In genomic region chr17:17859909-17860760, GRCh38 we compare ENCODE assay signal across 9 cellular contexts. TPM values are rescaled to one million over a fixed set of nuclear protein-coding genes. Genes with fewer than 3 reads are reported as not detected.
DNase-seq lines count a peak whose midpoint lies in the region; ATAC-seq, FAIRE-seq and TF ChIP-seq lines count a peak whose summit lies in the region.
"Had no signal": no experiment of that assay in that cellular context is flagged by ENCODE, and none has a peak within 500 bp of the region (broad histone marks: within the 10 kb centered on the region; RNA-seq: fewer than 3 reads in every experiment).

No MANE protein-coding gene starts in this region.

- H3K27ac ChIP-seq in Karpas-422 (ENCODE audit: low read length) (no peak overlapping the region), K562 (ENCODE audit: extremely low read depth, low read depth, low read length) (no peak overlapping the region)

- no peaks in the 10 kb centered on the region for H3K9me1 ChIP-seq in K562 (ENCODE audit: control insufficient read depth, insufficient read depth, low read length)

- TF ChIP-seq EP300 in K562 (IDR thresholded peaks at IDR 0.05; ENCODE audit: low read length), result no peak

- H3K4me3 ChIP-seq in Karpas-422 (ENCODE audit: low read length), result no peak overlapping the region
- H3K4me3 ChIP-seq in K562, result no peak overlapping the region

- no TSS peak for BruUV-seq in K562 (replicated peaks; lab: Mats Ljungman, UMichigan)

- no peaks in the 10 kb centered on the region for H4K20me1 ChIP-seq in Karpas-422 (ENCODE audit: insufficient read depth, low read depth, low read length)
- H4K20me1 ChIP-seq in K562 (replicated peaks; ENCODE audit: control insufficient read depth, insufficient read depth, low read length), result no peaks in the 10 kb centered on the region

- H3K9me3 ChIP-seq in Karpas-422 (ENCODE audit: low read length), result no peaks in the 10 kb centered on the region
- no peaks in the 10 kb centered on the region for H3K9me3 ChIP-seq in K562 (replicated peaks; ENCODE audit: control insufficient read depth, insufficient read depth, low read depth, low read length)

- H3K36me3 ChIP-seq in Karpas-422 (ENCODE audit: insufficient read depth, low read length), result no peaks in the 10 kb centered on the region
- no peaks in the 10 kb centered on the region for H3K36me3 ChIP-seq in K562 (ENCODE audit: control insufficient read depth, insufficient read depth, low read length)

- POLR2A ChIA-PET in K562 (lab: Yijun Ruan, JAX), result interaction anchor here (0.5 to 1.0 kb wide), 5 partner anchors 15 to 98 kb away, joined by 3 to 6 read pairs (median 4); no protein-coding TSS in a partner anchor

- 26% methylated on average over 5 of the region's 9 CpGs for WGBS in K562 (ENCODE audit: insufficient coverage, low coverage, missing lambda C conversion rate)

- intact Hi-C loops in K562 (cut with micrococcal nuclease), result loop anchor here (1.0 to 2.0 kb wide), 2 partner anchors 48 to 179 kb away; partner anchors contain the start of gene RAI1

- CTCF ChIA-PET in K562 (lab: Yijun Ruan, JAX; ENCODE audit: low intra/inter-chr PET ratio), result interaction anchor here (0.6 to 3.0 kb wide), 3 partner anchors 48 to 178 kb away, joined by 3 to 24 read pairs (median 7); no protein-coding TSS in a partner anchor

- H3K27me3 ChIP-seq in Karpas-422 (ENCODE audit: low read length) (no peaks in the 10 kb centered on the region), K562 (ENCODE audit: control insufficient read depth in 2 of 2, insufficient read depth in 2 of 2, low read length in 2 of 2) (no peaks in the 10 kb centered on the region)

- H3K9me2 ChIP-seq in Karpas-422 (replicated peaks; ENCODE audit: insufficient read depth, low read length), result no peaks in the 10 kb centered on the region

- peak; percentile 90 to 96 for TF ChIP-seq RAD21 in K562 (CRISPR knock-in tag; conservative IDR thresholded peaks at IDR 0.05 in 1 of 2, IDR thresholded peaks at IDR 0.05 in 1 of 2)

- peak; percentile 96 for ATAC-seq in K562
- no peak for ATAC-seq in GM18873 (IDR thresholded peaks at IDR 0.05; ENCODE audit: low FRiP score, unreplicated experiment)

- H3K9ac ChIP-seq in Karpas-422 (ENCODE audit: low read length) (no peak overlapping the region), K562 (ENCODE audit: insufficient read depth in 1 of 2, low read depth in 2 of 2, low read length in 2 of 2) (no peak overlapping the region)

- peak; percentile 83 for FAIRE-seq in K562 (lab: Jason Lieb, UNC)
- FAIRE-seq: G401.6 had no signal

- H3K4me1 ChIP-seq in Karpas-422 (ENCODE audit: low read length) (no peaks in the 10 kb centered on the region), K562 (replicated peaks in 1 of 2; ENCODE audit: control insufficient read depth in 2 of 2, insufficient read depth in 2 of 2, low read length in 2 of 2) (peaks cover 0 to 5% of the 10 kb centered on the region in 2 experiments; a peak in 2 of 5 replicates)

- TF ChIP-seq POLR2A in K562 (conservative IDR thresholded peaks at IDR 0.05), result no peak

- peak; percentile 83 to 87 (median 85) for TF ChIP-seq CTCF in K562 (IDR thresholded peaks at IDR 0.05 in 2 of 3, conservative IDR thresholded peaks at IDR 0.05 in 1 of 3; ENCODE audit: insufficient read depth in 2 of 3, low read depth in 1 of 3, low read length in 3 of 3)

- no peaks in the 10 kb centered on the region for H3K79me2 ChIP-seq in Karpas-422 (ENCODE audit: low read length)
- H3K79me2 ChIP-seq in K562 (ENCODE audit: control insufficient read depth, insufficient read depth, low read length), result no peaks in the 10 kb centered on the region

- H2AFZ ChIP-seq in Karpas-422 (ENCODE audit: low read length) (no peak overlapping the region), K562 (ENCODE audit: low read depth, low read length) (no peak overlapping the region)

- in situ Hi-C loops in K562 (cut with MboI), result loop anchor here (5.0 kb wide), 2 partner anchors 43 to 183 kb away; no protein-coding TSS in a partner anchor

- H3K4me2 ChIP-seq in Karpas-422 (ENCODE audit: low read depth, low read length, poor library complexity, severe bottlenecking) (no peak overlapping the region), K562 (ENCODE audit: insufficient read depth, low read length) (no peak overlapping the region)

- DNase-seq in NCI-H187 treated with DMSO at 0.1 percent for 48 hours (lab: John Stamatoyannopoulos, UW) (peak; percentile 10), NCI-H187 (lab: John Stamatoyannopoulos, UW) (no peak), Karpas-422 (peak; percentile 84), T1000 (lab: John Stamatoyannopoulos, UW) (peak; percentile 45), K562 (ENCODE audit: extremely low read depth in 1 of 4, low spot score in 3 of 4) (peak; percentile 65 to 77 (median 75)), iPS-NIHi7 (ENCODE audit: extremely low spot score) (peak; percentile 89)
- peak; percentile 39 to 49 for DNase-seq in stimulated activated CD4-positive, alpha-beta T cell treated with anti-CD3 and anti-CD28 coated beads, Interleukin-15, amount 100 ng/mL, for 1 hour (ENCODE audit: low read depth in 1 of 2, low spot score in 1 of 2)

TF ChIP-seq in K562, 482 proteins besides CTCF, POLR2A, EP300 and RAD21 (continues in another document):
- TF ChIP-seq GATAD2A (IDR thresholded peaks at IDR 0.05) (0 out of 2 replicates have a peak, but pooled peaks have one; percentile 36), ARID2 (IDR thresholded peaks at IDR 0.05) (peak; percentile 80), ZNF696 (CRISPR knock-in tag; conservative IDR thresholded peaks at IDR 0.05) (no peak), ZNF384 (IDR thresholded peaks at IDR 0.05; ENCODE audit: low read depth, low read length) (peak; percentile 13; the same call in 1 of the 2 replicates), STAG1 (CRISPR knock-in tag; IDR thresholded peaks at IDR 0.05; ENCODE audit: borderline replicate concordance) (peak; percentile 74; the same call in 1 of the 2 replicates), RCOR1 (IDR thresholded peaks at IDR 0.05; ENCODE audit: borderline replicate concordance in 1 of 2, low read depth in 2 of 2, low read length in 2 of 2) (peak in 1 of 2 experiments; percentile 44; a peak in 1 of 4 replicates), JUN (IDR thresholded peaks at IDR 0.05; ENCODE audit: borderline replicate concordance, low read depth, low read length) (peak; percentile 33; the same call in 1 of the 2 replicates), JUN (CRISPR knock-in tag; IDR thresholded peaks at IDR 0.05; ENCODE audit: borderline replicate concordance) (no peak), SP1 (CRISPR knock-in tag; IDR thresholded peaks at IDR 0.05) (peak; percentile 49; the same call in 1 of the 2 replicates), RBM34 (IDR thresholded peaks at IDR 0.05; ENCODE audit: borderline replicate concordance, insufficient read depth, low read length) (no peak), TFAP4 (CRISPR knock-in tag; IDR thresholded peaks at IDR 0.05; ENCODE audit: borderline replicate concordance) (peak; percentile 70; the same call in 1 of the 2 replicates), MTA3 (IDR thresholded peaks at IDR 0.05; ENCODE audit: borderline replicate concordance) (0 out of 2 replicates have a peak, but pooled peaks have one; percentile 35), NFE2L1 (tag; IDR thresholded peaks at IDR 0.05; ENCODE audit: borderline replicate concordance, low read depth) (no peak), ARHGAP35 (IDR thresholded peaks at IDR 0.05; ENCODE audit: partially characterized antibody) (no peak), VEZF1 (CRISPR knock-in tag; IDR thresholded peaks at IDR 0.05) (peak; percentile 35; the same call in 1 of the 2 replicates)

RNA-seq across cellular contexts. Expression of gene SREBF1, which starts 23.3 kb away (rescaled TPM):
- 52.0 and 103 TPM in 2 replicates for total RNA-seq in Karpas-422 (2014; rRNA removed; shearing (Covaris generic); ENCODE audit: low replicate concordance)
- total RNA-seq in K562 (2011; cell fraction: chromatin; rRNA removed; ENCODE audit: low replicate concordance), result 392 and 1,233 TPM in 2 replicates
- total RNA-seq in K562 (2011; cell fraction: nucleolus; rRNA removed), result 729 and 820 TPM in 2 replicates
- 484 and 520 TPM in 2 replicates for total RNA-seq in K562 (2011; cell fraction: nucleoplasm; rRNA removed)
- total RNA-seq in K562 (2014; rRNA removed) (69.4 and 80.7 TPM in 2 replicates), K562 (2014; rRNA removed; fragmentation: Illumina TruSeq; extraction: Trizol) (28.6 and 31.2 TPM in 2 replicates), K562 (2015; rRNA removed; fragmentation: Illumina TruSeq; extraction: Trizol) (69.5 and 69.7 TPM in 2 replicates), K562 (2021) (134 and 169 TPM in 2 replicates)
- polyA plus RNA-seq in K562 (2011; rRNA removed) (35.6 and 140 TPM in 2 replicates), K562 (2014; fragmentation: Illumina TruSeq; extraction: Trizol) (98.4 and 117 TPM in 2 replicates), K562 (2014; fragmentation: Nextera tagmentation; extraction: Ambion mirVana) (1 to 10 TPM; 1.6 to 1.7 TPM), K562 (2014; rRNA removed) (90.3 and 91.1 TPM in 2 replicates)
- 54.3 and 84.0 TPM in 2 replicates for polyA plus RNA-seq in K562 (2011; cell fraction: cytosol; rRNA removed)
- polyA plus RNA-seq in K562 (2011; cell fraction: nucleus; rRNA removed), result 590 and 682 TPM in 2 replicates
- 162 and 169 TPM in 2 replicates for polyA plus RNA-seq in K562 (2012)
- polyA minus RNA-seq in K562 (2011; rRNA and poly(A)+ RNA removed), result 33.6 and 42.1 TPM in 2 replicates
- 133 and 177 TPM in 2 replicates for polyA minus RNA-seq in K562 (2011; cell fraction: cytosol; rRNA and poly(A)+ RNA removed)
- polyA minus RNA-seq in K562 (2011; cell fraction: nucleus; rRNA and poly(A)+ RNA removed), result 150 and 229 TPM in 2 replicates

Comparison
In these comparisons a context has a peak if more than half of its experiments do, and no peak if none do; other contexts are left out.
1. DNase-seq: peak in NCI-H187 treated with DMSO at 0.1 percent for 48 hours (single experiment), Karpas-422 (single experiment), T1000 (single experiment), K562 (4 of 4), iPS-NIHi7 (single experiment) and stimulated activated CD4-positive, alpha-beta T cell treated with anti-CD3 and anti-CD28 coated beads, Interleukin-15, amount 100 ng/mL, for 1 hour (2 of 2); none in NCI-H187 (0 of 2).